ENCODE assay signal across 8 cellular contexts in the genomic region with DNA sequence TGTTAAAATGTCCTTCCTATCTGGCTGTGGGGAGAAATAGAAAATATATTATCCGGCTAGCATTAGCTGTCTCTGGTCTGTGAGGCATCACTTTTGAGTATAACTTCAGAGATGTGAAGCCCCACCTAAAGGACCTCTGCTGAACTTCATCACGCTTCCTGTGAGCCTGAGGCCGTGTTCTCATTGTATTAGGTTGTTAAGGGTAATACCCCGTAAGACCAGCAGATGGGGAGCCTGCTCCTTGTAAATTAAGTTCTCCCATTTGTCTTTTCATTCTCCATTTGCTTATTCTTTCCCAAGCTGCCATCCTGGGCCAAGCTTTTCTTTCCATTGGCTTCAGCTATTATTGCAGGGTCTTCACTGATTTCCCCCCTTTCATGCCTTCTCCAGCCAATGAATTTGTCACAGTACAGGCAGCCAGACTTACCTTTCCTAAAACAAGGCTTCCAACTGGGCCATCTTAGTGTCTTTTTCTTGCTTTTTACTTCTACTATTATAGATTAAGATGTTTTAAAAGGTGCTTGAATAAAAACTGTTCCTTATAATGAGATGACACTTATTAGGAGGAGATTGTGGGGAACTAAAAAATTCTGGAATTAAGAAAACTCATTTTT. TPM values are rescaled to one million over a fixed set of nuclear protein-coding genes. Genes with fewer than 3 reads are reported as not detected.
DNase-seq lines count a peak whose midpoint lies in the region; ATAC-seq and TF ChIP-seq lines count a peak whose summit lies in the region.

No MANE protein-coding gene starts in this region.

- peaks cover 13% of the 10 kb centered on the region for H3F3A ChIP-seq in DOHH2 (ENCODE audit: control insufficient read depth, insufficient read depth)

- H3K9me2 ChIP-seq in DOHH2 (replicated peaks; ENCODE audit: control insufficient read depth, low read length) (no peaks in the 10 kb centered on the region), OCI-LY7 (ENCODE audit: insufficient read depth, low read length) (no peaks in the 10 kb centered on the region)

- TF ChIP-seq RAD21 in Ishikawa (IDR thresholded peaks at IDR 0.05; ENCODE audit: low read depth): peak; percentile 57

- H3K9me3 Mint-ChIP-seq in nephron: no peaks in the 10 kb centered on the region

- no peaks in the 10 kb centered on the region for H3K27me3 Mint-ChIP-seq in nephron (ENCODE audit: low read depth)

- TF ChIP-seq CTCF in DOHH2 (IDR thresholded peaks at IDR 0.05; ENCODE audit: low read depth, low read length, poor library complexity, severe bottlenecking) (peak; percentile 77), OCI-LY7 (conservative IDR thresholded peaks at IDR 0.05; ENCODE audit: low read length) (peak; percentile 95), nephron (IDR thresholded peaks at IDR 0.05; ENCODE audit: unreplicated experiment in 3 of 3) (peak; percentile 69 to 80 (median 75)), stomach (IDR thresholded peaks at IDR 0.05) (peak in 5 of 7 experiments; percentile 70 to 87 (median 76))

- TF ChIP-seq EP300 in Ishikawa (IDR thresholded peaks at IDR 0.05; ENCODE audit: borderline replicate concordance) (no peak), stomach (IDR thresholded peaks at IDR 0.05) (no peak)

- H2AFZ ChIP-seq in OCI-LY7 (ENCODE audit: low read length): no peak overlapping the region

- H3K27ac Mint-ChIP-seq in nephron: no peak overlapping the region

- no peaks in the 10 kb centered on the region for H3K9me3 ChIP-seq in DOHH2 (ENCODE audit: control insufficient read depth, insufficient read depth, low read length)
- H3K9me3 ChIP-seq in OCI-LY7 (ENCODE audit: low read length): no peaks in the 10 kb centered on the region
- H3K9me3 ChIP-seq in stomach: no peaks in the 10 kb centered on the region

- DNase-seq in OCI-LY7 (ENCODE audit: low spot score) (peak; percentile 92), stomach (peak; percentile 72)
- peak; percentile 71 for DNase-seq in activated CD8-positive, alpha-beta memory T cell treated with anti-CD3 and anti-CD28 coated beads, Interleukin-2, amount 50 U/mL, for 48 hours

- H3K4me1 ChIP-seq in DOHH2 (ENCODE audit: control insufficient read depth, low read length) (peaks cover 5% of the 10 kb centered on the region), OCI-LY7 (ENCODE audit: insufficient read depth, low read length, poor library complexity, severe bottlenecking) (peaks cover 5% of the 10 kb centered on the region), stomach (peaks cover 0 to 16% (median 6%) of the 10 kb centered on the region in 4 donors)

- no peaks in the 10 kb centered on the region for H4K20me1 ChIP-seq in DOHH2 (ENCODE audit: control insufficient read depth, insufficient read depth, low read depth, low read length)
- H4K20me1 ChIP-seq in OCI-LY7 (ENCODE audit: insufficient read depth, low read length): no peaks in the 10 kb centered on the region

- peaks cover 55% of the 10 kb centered on the region for H3K36me3 Mint-ChIP-seq in nephron (ENCODE audit: low read depth)

- CTCF ChIA-PET in OCI-LY7 (lab: Charles Lee; ENCODE audit: unreplicated experiment): interaction anchor here (1.0 to 1.1 kb wide), 2 partner anchors 331 to 332 kb away, joined by 3 to 6 read pairs; no protein-coding TSS in a partner anchor

- peak; percentile 98 for ATAC-seq in GM21723 (IDR thresholded peaks at IDR 0.05; ENCODE audit: unreplicated experiment)
- ATAC-seq in esophagus mucosa: peak; percentile 95

- no TSS peak for BruUV-seq in OCI-LY7 (replicated peaks; lab: Mats Ljungman, UMichigan)

- H3K27ac ChIP-seq in DOHH2 (ENCODE audit: low read depth, low read length): no peak overlapping the region
- H3K27ac ChIP-seq in OCI-LY7 (ENCODE audit: low read depth, low read length, poor library complexity, severe bottlenecking): no peak overlapping the region
- no peak overlapping the region for H3K27ac ChIP-seq in stomach

- H3K27me3 ChIP-seq in DOHH2 (ENCODE audit: control insufficient read depth, low read length): no peaks in the 10 kb centered on the region
- H3K27me3 ChIP-seq in stomach: no peaks in the 10 kb centered on the region

- H3K79me2 ChIP-seq in DOHH2 (ENCODE audit: control insufficient read depth, low read length): no peaks in the 10 kb centered on the region
- no peaks in the 10 kb centered on the region for H3K79me2 ChIP-seq in OCI-LY7 (ENCODE audit: insufficient read depth, low read depth, low read length)

- 4 to 10% (median 8%) methylated on average over 4 of the region's 4 CpGs for WGBS in stomach, 5 donors

- H3K4me2 ChIP-seq in DOHH2 (ENCODE audit: low read length): no peak overlapping the region
- no peak overlapping the region for H3K4me2 ChIP-seq in OCI-LY7 (ENCODE audit: low read length)

- no peaks in the 10 kb centered on the region for H3K4me1 Mint-ChIP-seq in nephron

- no peak overlapping the region for H3K4me3 Mint-ChIP-seq in nephron

- no peak for TF ChIP-seq POLR2A in stomach (IDR thresholded peaks at IDR 0.05)

- intact Hi-C loops in OCI-LY7 (cut with micrococcal nuclease; ENCODE audit: unreplicated experiment) (loop anchor here (1.0 to 2.0 kb wide), 3 partner anchors 168 to 331 kb away; no protein-coding TSS in a partner anchor), stomach (cut with DNase I; ENCODE audit: low total_unique reads) (loop anchor here (10.0 kb wide), 1 partner anchor 153 kb away; no protein-coding TSS in a partner anchor)

- H3K36me3 ChIP-seq in DOHH2 (ENCODE audit: control insufficient read depth, low read length) (peaks cover 85% of the 10 kb centered on the region), OCI-LY7 (ENCODE audit: insufficient read depth, low read length) (peaks cover 96% of the 10 kb centered on the region), stomach (peaks cover 20 to 79% (median 74%) of the 10 kb centered on the region in 4 donors)

- H3K4me3 ChIP-seq in DOHH2 (ENCODE audit: low read length) (no peak overlapping the region), OCI-LY7 (ENCODE audit: low read depth, low read length, poor library complexity, severe bottlenecking) (no peak overlapping the region), stomach (no peak overlapping the region)

- POLR2A ChIA-PET in OCI-LY7 (lab: Charles Lee): interaction anchor here (0.9 to 1.4 kb wide), 2 partner anchors 12 to 331 kb away, joined by 3 read pairs; no protein-coding TSS in a partner anchor

TF ChIP-seq in Ishikawa, 13 proteins besides CTCF, POLR2A, EP300 and RAD21:
- TF ChIP-seq YY1 (IDR thresholded peaks at IDR 0.05; ENCODE audit: low read depth) (no peak), MAX (IDR thresholded peaks at IDR 0.05) (no peak), TCF12 (IDR thresholded peaks at IDR 0.05; ENCODE audit: low read depth) (no peak), FOXM1 (IDR thresholded peaks at IDR 0.05; ENCODE audit: borderline replicate concordance, low read depth) (no peak), TAF1 (IDR thresholded peaks at IDR 0.05; ENCODE audit: low read depth) (no peak), TEAD4 (IDR thresholded peaks at IDR 0.05) (no peak), CEBPB (IDR thresholded peaks at IDR 0.05) (no peak)
- TF ChIP-seq, protein P1, sequence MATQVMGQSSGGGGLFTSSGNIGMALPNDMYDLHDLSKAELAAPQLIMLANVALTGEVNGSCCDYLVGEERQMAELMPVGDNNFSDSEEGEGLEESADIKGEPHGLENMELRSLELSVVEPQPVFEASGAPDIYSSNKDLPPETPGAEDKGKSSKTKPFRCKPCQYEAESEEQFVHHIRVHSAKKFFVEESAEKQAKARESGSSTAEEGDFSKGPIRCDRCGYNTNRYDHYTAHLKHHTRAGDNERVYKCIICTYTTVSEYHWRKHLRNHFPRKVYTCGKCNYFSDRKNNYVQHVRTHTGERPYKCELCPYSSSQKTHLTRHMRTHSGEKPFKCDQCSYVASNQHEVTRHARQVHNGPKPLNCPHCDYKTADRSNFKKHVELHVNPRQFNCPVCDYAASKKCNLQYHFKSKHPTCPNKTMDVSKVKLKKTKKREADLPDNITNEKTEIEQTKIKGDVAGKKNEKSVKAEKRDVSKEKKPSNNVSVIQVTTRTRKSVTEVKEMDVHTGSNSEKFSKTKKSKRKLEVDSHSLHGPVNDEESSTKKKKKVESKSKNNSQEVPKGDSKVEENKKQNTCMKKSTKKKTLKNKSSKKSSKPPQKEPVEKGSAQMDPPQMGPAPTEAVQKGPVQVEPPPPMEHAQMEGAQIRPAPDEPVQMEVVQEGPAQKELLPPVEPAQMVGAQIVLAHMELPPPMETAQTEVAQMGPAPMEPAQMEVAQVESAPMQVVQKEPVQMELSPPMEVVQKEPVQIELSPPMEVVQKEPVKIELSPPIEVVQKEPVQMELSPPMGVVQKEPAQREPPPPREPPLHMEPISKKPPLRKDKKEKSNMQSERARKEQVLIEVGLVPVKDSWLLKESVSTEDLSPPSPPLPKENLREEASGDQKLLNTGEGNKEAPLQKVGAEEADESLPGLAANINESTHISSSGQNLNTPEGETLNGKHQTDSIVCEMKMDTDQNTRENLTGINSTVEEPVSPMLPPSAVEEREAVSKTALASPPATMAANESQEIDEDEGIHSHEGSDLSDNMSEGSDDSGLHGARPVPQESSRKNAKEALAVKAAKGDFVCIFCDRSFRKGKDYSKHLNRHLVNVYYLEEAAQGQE (IDR thresholded peaks at IDR 0.05; ENCODE audit: low read depth): no peak

RNA-seq across cellular contexts. Expression of gene NIF3L1, which starts 12.4 kb away (rescaled TPM):
- total RNA-seq in OCI-LY7 (2014; rRNA removed; shearing (Covaris generic)): 37.5 and 68.4 TPM in 2 replicates
- total RNA-seq in OCI-LY7 (2022) (57.4 and 60.4 TPM in 2 replicates), esophagus mucosa (23.2 TPM), stomach (10 to 100 TPM; 14.3 to 39.6 (median 17.4) TPM)
- 10 to 100 TPM; 19.2 to 30.5 (median 21.7) TPM for polyA plus RNA-seq in stomach

RNA-seq across cellular contexts. Expression of gene PPIL3, which starts 12.7 kb away (rescaled TPM):
- total RNA-seq in OCI-LY7 (2014; rRNA removed; shearing (Covaris generic)): 49.4 and 54.4 TPM in 2 replicates
- 75.0 and 76.4 TPM in 2 replicates for total RNA-seq in OCI-LY7 (2022)
- total RNA-seq in esophagus mucosa: 22.3 TPM
- 10 to 100 TPM in 2 of 5 donors, 1 to 10 TPM in 1, not detected in 2; 5.5 to 51.2 (median 30.3) TPM for total RNA-seq in stomach
- polyA plus RNA-seq in stomach: 10 to 100 TPM; 14.9 to 45.4 (median 18.6) TPM

RNA-seq across cellular contexts. Expression of gene CLK1, which starts 37.1 kb away (rescaled TPM):
- 74.9 and 80.1 TPM in 2 replicates for total RNA-seq in OCI-LY7 (2014; rRNA removed; shearing (Covaris generic))
- 104 and 110 TPM in 2 replicates for total RNA-seq in OCI-LY7 (2022)
- 51.1 TPM for total RNA-seq in esophagus mucosa
- total RNA-seq in stomach: 100 to 1,000 TPM in 4 of 5 donors, 10 to 100 TPM in 1; 60.5 to 245 (median 158) TPM
- polyA plus RNA-seq in stomach: 100 to 1,000 TPM in 2 of 3 donors, 10 to 100 TPM in 1; 95.0 to 270 (median 117) TPM
